ENCODE assay signal across 8 cellular contexts in genomic region chr10:5659702-5660528, GRCh38. TPM values are rescaled to one million over a fixed set of nuclear protein-coding genes. Genes with fewer than 3 reads are reported as not detected.
DNase-seq lines count a peak whose midpoint lies in the region; ATAC-seq and TF ChIP-seq lines count a peak whose summit lies in the region.

No MANE protein-coding gene starts in this region.

- H3K4me3 Mint-ChIP-seq in stimulated activated effector memory CD8-positive, alpha-beta T cell treated with anti-CD3 and anti-CD28 coated beads, Interleukin-12 subunit alpha, Interleukin-12 subunit beta, amount 100 ng/mL, for 72 hours, result no peak overlapping the region

- H3K4me1 Mint-ChIP-seq in stimulated activated effector memory CD8-positive, alpha-beta T cell treated with anti-CD3 and anti-CD28 coated beads, Interleukin-12 subunit alpha, Interleukin-12 subunit beta, amount 100 ng/mL, for 72 hours, result peaks cover 26% of the 10 kb centered on the region

- DNase-seq in RWPE2 (ENCODE audit: low spot score) (peak; percentile 77), fibroblast of villous mesenchyme (ENCODE audit: low read depth) (peak; percentile 70), NCI-H446 (lab: John Stamatoyannopoulos, UW) (no peak), NCI-H1694 treated with DMSO at 0.1 percent for 48 hours (lab: John Stamatoyannopoulos, UW) (no peak), dedifferentiated amniotic fluid mesenchymal stem cell (ENCODE audit: extremely low spot score) (no peak)
- no peak for DNase-seq in stimulated activated effector memory CD8-positive, alpha-beta T cell treated with anti-CD3 and anti-CD28 coated beads, Interleukin-12 subunit alpha, Interleukin-12 subunit beta, amount 100 ng/mL, for 72 hours (ENCODE audit: low spot score in 2 of 2)

- ATAC-seq in GM18502 (IDR thresholded peaks at IDR 0.05; ENCODE audit: poor library complexity, unreplicated experiment) (peak; percentile 74), HG02885 (IDR thresholded peaks at IDR 0.05; ENCODE audit: poor library complexity, unreplicated experiment) (peak; percentile 72), RWPE2 (ENCODE audit: low read depth) (peak; percentile 98)
- ATAC-seq in stimulated activated effector memory CD8-positive, alpha-beta T cell treated with anti-CD3 and anti-CD28 coated beads, Interleukin-12 subunit alpha, Interleukin-12 subunit beta, amount 100 ng/mL, for 72 hours, result peak; percentile 82

- H3K36me3 Mint-ChIP-seq in stimulated activated effector memory CD8-positive, alpha-beta T cell treated with anti-CD3 and anti-CD28 coated beads, Interleukin-12 subunit alpha, Interleukin-12 subunit beta, amount 100 ng/mL, for 72 hours, result no peaks in the 10 kb centered on the region

- H3K27ac ChIP-seq in RWPE2 (ENCODE audit: poor library complexity, severe bottlenecking), result peak overlapping the region; percentile 19

- H3K9me3 ChIP-seq in RWPE2 (ENCODE audit: severe bottlenecking), result no peaks in the 10 kb centered on the region

- H3K27ac Mint-ChIP-seq in stimulated activated effector memory CD8-positive, alpha-beta T cell treated with anti-CD3 and anti-CD28 coated beads, Interleukin-12 subunit alpha, Interleukin-12 subunit beta, amount 100 ng/mL, for 72 hours, result peak overlapping the region; percentile 78

- no peaks in the 10 kb centered on the region for H3K36me3 ChIP-seq in RWPE2 (ENCODE audit: low read depth)

- H3K4me1 ChIP-seq in RWPE2 (ENCODE audit: insufficient read depth, poor library complexity, severe bottlenecking), result peaks cover 4% of the 10 kb centered on the region

- no peak overlapping the region for H3K4me3 ChIP-seq in RWPE2 (ENCODE audit: severe bottlenecking)
- no peak overlapping the region for H3K4me3 ChIP-seq in fibroblast of villous mesenchyme (ENCODE audit: low read depth, low read length)

- H3K9me3 Mint-ChIP-seq in stimulated activated effector memory CD8-positive, alpha-beta T cell treated with anti-CD3 and anti-CD28 coated beads, Interleukin-12 subunit alpha, Interleukin-12 subunit beta, amount 100 ng/mL, for 72 hours, result no peaks in the 10 kb centered on the region

- no peaks in the 10 kb centered on the region for H3K27me3 ChIP-seq in RWPE2 (ENCODE audit: insufficient read depth, poor library complexity, severe bottlenecking)

- TF ChIP-seq CTCF in RWPE2 (IDR thresholded peaks at IDR 0.05; ENCODE audit: poor library complexity, severe bottlenecking) (peak; percentile 17), fibroblast of villous mesenchyme (IDR thresholded peaks at IDR 0.05; ENCODE audit: insufficient read depth, low read depth, low read length) (no peak)

RNA-seq across cellular contexts. Expression of gene ASB13, which starts 6.5 kb away (rescaled TPM):
- total RNA-seq in fibroblast of villous mesenchyme, result 9.1 and 15.1 TPM in 2 replicates

RNA-seq across cellular contexts. Expression of gene TASOR2, which starts 24.7 kb away (rescaled TPM):
- 86.3 and 122 TPM in 2 replicates for total RNA-seq in fibroblast of villous mesenchyme

Comparison
In these comparisons a context has a peak if more than half of its experiments do, and no peak if none do; other contexts are left out.
1. DNase-seq: peak in RWPE2 (single experiment) and fibroblast of villous mesenchyme (single experiment); none in stimulated activated effector memory CD8-positive, alpha-beta T cell treated with anti-CD3 and anti-CD28 coated beads, Interleukin-12 subunit alpha, Interleukin-12 subunit beta, amount 100 ng/mL, for 72 hours (0 of 2), NCI-H446 (0 of 2), NCI-H1694 treated with DMSO at 0.1 percent for 48 hours (single experiment) and dedifferentiated amniotic fluid mesenchymal stem cell (single experiment).
2. Peak in every context shown above with its lines, with median percentiles within 50 percentile points of each other: ATAC-seq.